Comparison of ENCODE assay signal across 23 cellular contexts in genomic region chr7:23093111-23093510, GRCh38. TPM values are rescaled to one million over a fixed set of nuclear protein-coding genes. Genes with fewer than 3 reads are reported as not detected.
DNase-seq lines count a peak whose midpoint lies in the region; ATAC-seq and TF ChIP-seq lines count a peak whose summit lies in the region.
"Had no signal": no experiment of that assay in that cellular context is flagged by ENCODE, and none has a peak within 500 bp of the region (broad histone marks: within the 10 kb centered on the region; RNA-seq: fewer than 3 reads in every experiment).

No MANE protein-coding gene starts in this region.

- DNase-seq in EL: peak; percentile 45
- peak; percentile 41 for DNase-seq in HS-27A (ENCODE audit: low read depth)
- peak; percentile 23 for DNase-seq in astrocyte of the spinal cord (ENCODE audit: low read depth, low spot score)
- no peak for DNase-seq in foreskin keratinocyte
- no peak for DNase-seq in effector memory CD8-positive, alpha-beta T cell
- DNase-seq in NCI-H345 (lab: John Stamatoyannopoulos, UW): no peak
- DNase-seq: CD4-positive, alpha-beta memory T cell; DMS153; Karpas-422; MM.1S; NCI-H1092; NCI-H1436 treated with DMSO at 0.1 percent for 48 hours; NCI-H2029; NCI-H2171 treated with DMSO at 0.1 percent for 48 hours; NCI-H446 treated with DMSO at 0.1 percent for 48 hours; SHP77; SK-N-SH had no signal

- H3K4me3 ChIP-seq in astrocyte of the spinal cord (ENCODE audit: low read depth, low read length): no peak overlapping the region
- H3K4me3 ChIP-seq: A549, BLaER1 had no signal

- H3K27ac ChIP-seq in foreskin keratinocyte: peak overlapping the region; percentile 75
- H3K27ac ChIP-seq: A549, BLaER1, HL-60 had no signal

- H3K27ac Mint-ChIP-seq in effector memory CD8-positive, alpha-beta T cell: no peak overlapping the region
- H3K27ac Mint-ChIP-seq: CD4-positive, alpha-beta memory T cell; IgD-negative memory B cell had no signal

- H3K36me3 Mint-ChIP-seq in effector memory CD8-positive, alpha-beta T cell (ENCODE audit: insufficient read depth): no peaks in the 10 kb centered on the region

- peaks cover 16% of the 10 kb centered on the region for H3K4me1 ChIP-seq in foreskin keratinocyte
- H3K4me1 ChIP-seq: A549, BLaER1 had no signal

- TF ChIP-seq CTCF in astrocyte of the spinal cord (IDR thresholded peaks at IDR 0.05; ENCODE audit: low read depth, low read length) (no peak), foreskin keratinocyte (conservative IDR thresholded peaks at IDR 0.05) (no peak)

- peaks cover 16 to 34% of the 10 kb centered on the region in 2 donors for H3K27me3 Mint-ChIP-seq in effector memory CD8-positive, alpha-beta T cell

- H3K27me3 ChIP-seq in foreskin keratinocyte: no peaks in the 10 kb centered on the region
- H3K27me3 ChIP-seq: BLaER1 had no signal

- no peak overlapping the region for H3K4me3 Mint-ChIP-seq in effector memory CD8-positive, alpha-beta T cell
- H3K4me3 Mint-ChIP-seq: CD4-positive, alpha-beta memory T cell had no signal

- in situ Hi-C loops in astrocyte of the spinal cord (cut with HindIII; ENCODE audit: low sequenced_read_pairs): no loop called here

- H3K9me3 Mint-ChIP-seq in effector memory CD8-positive, alpha-beta T cell: no peaks in the 10 kb centered on the region

- no peaks in the 10 kb centered on the region for H3K4me1 Mint-ChIP-seq in effector memory CD8-positive, alpha-beta T cell (ENCODE audit: low read depth in 2 of 2)
- H3K4me1 Mint-ChIP-seq: CD4-positive, alpha-beta memory T cell; IgD-negative memory B cell had no signal

- peak; percentile 78 for ATAC-seq in foreskin keratinocyte
- no peak for ATAC-seq in effector memory CD8-positive, alpha-beta T cell (replicated peaks)
- ATAC-seq in HG03175 (IDR thresholded peaks at IDR 0.05; ENCODE audit: unreplicated experiment): no peak
- ATAC-seq in GM19023 (IDR thresholded peaks at IDR 0.05; ENCODE audit: unreplicated experiment): no peak
- ATAC-seq: A549 had no signal

RNA-seq across cellular contexts. Expression of gene KLHL7, which starts 12.5 kb away (rescaled TPM):
- total RNA-seq in foreskin keratinocyte: 35.7 and 37.6 TPM in 2 replicates
- 19.7 and 24.6 TPM in 2 replicates for polyA plus RNA-seq in foreskin keratinocyte

Comparison
In these comparisons a context has a peak if more than half of its experiments do, and no peak if none do; other contexts are left out.
1. DNase-seq: peak in EL (single experiment), HS-27A (single experiment) and astrocyte of the spinal cord (single experiment); none in foreskin keratinocyte (0 of 2), effector memory CD8-positive, alpha-beta T cell (0 of 3) and NCI-H345 (single experiment).